Comparison of ENCODE assay signal across 35 cellular contexts in genomic region chr10:31741473-31741872, GRCh38.
"Had no signal": no experiment of that assay in that cellular context is flagged by ENCODE, and none has a peak within 500 bp of the region (broad histone marks: within the 10 kb centered on the region; RNA-seq: fewer than 3 reads in every experiment).

No MANE protein-coding gene starts in this region.

- H3K27me3 Mint-ChIP-seq: activated naive CD8-positive, alpha-beta T cell treated with anti-CD3 and anti-CD28 coated beads for 36 hours; activated T-cell treated with anti-CD3 and anti-CD28 coated beads, Interleukin-2, amount 50 U/mL, for 24 hours; T-helper 17 cell had no signal

- H3K27me3 ChIP-seq: adrenal gland, breast epithelium, cardiac muscle cell, colonic mucosa, foreskin keratinocyte, gastrocnemius medialis, heart left ventricle had no signal

- H3K9me3 Mint-ChIP-seq: endodermal cell; T-helper 2 cell treated with Interferon-gamma antibody and Interleukin-4, amounts not matched to agents 5 μg/mL and 100 μg/mL, for 36 hours had no signal

- H3K4me1 Mint-ChIP-seq: activated B cell treated with CpG ODN at 0.5 μM for 24 hours, endodermal cell had no signal

- H3K4me3 ChIP-seq: adrenal gland, breast epithelium, cardiac muscle cell, colonic mucosa, gastrocnemius medialis, heart left ventricle had no signal

- H3K36me3 Mint-ChIP-seq: activated naive CD8-positive, alpha-beta T cell treated with anti-CD3 and anti-CD28 coated beads for 36 hours had no signal

- H3K36me3 ChIP-seq: adrenal gland, breast epithelium, cardiac muscle cell, colonic mucosa, gastrocnemius medialis, heart left ventricle, WERI-Rb-1 had no signal

- H3K9me3 ChIP-seq: adrenal gland, colonic mucosa, gastrocnemius medialis had no signal

- H3K27ac ChIP-seq: adrenal gland, breast epithelium, cardiac muscle cell, colonic mucosa, foreskin keratinocyte, gastrocnemius medialis, WERI-Rb-1 had no signal

- H3K27ac Mint-ChIP-seq: activated B cell treated with CpG ODN at 0.5 μM for 24 hours; activated naive CD8-positive, alpha-beta T cell treated with anti-CD3 and anti-CD28 coated beads for 36 hours; activated naive CD8-positive, alpha-beta T cell treated with anti-CD3 and anti-CD28 coated beads, Interleukin-2, amount 50 U/mL, for 24 hours; activated T-cell treated with anti-CD3 and anti-CD28 coated beads, Interleukin-2, amount 50 U/mL, for 24 hours; activated T-cell treated with anti-CD3 and anti-CD28 coated beads, Interleukin-2, amount 50 U/mL, for 72 hours; brain; endodermal cell; T-helper 17 cell; T-helper 2 cell treated with Interferon-gamma antibody and Interleukin-4, amounts not matched to agents 5 μg/mL and 100 μg/mL, for 36 hours had no signal

- H3K4me3 Mint-ChIP-seq: activated B cell treated with CpG ODN at 0.5 μM for 24 hours; activated naive CD8-positive, alpha-beta T cell treated with anti-CD3 and anti-CD28 coated beads for 36 hours; activated naive CD8-positive, alpha-beta T cell treated with anti-CD3 and anti-CD28 coated beads, Interleukin-2, amount 50 U/mL, for 24 hours; activated T-cell treated with anti-CD3 and anti-CD28 coated beads, Interleukin-2, amount 50 U/mL, for 24 hours; activated T-cell treated with anti-CD3 and anti-CD28 coated beads, Interleukin-2, amount 50 U/mL, for 72 hours; brain; endodermal cell; T-helper 17 cell; T-helper 2 cell treated with Interferon-gamma antibody and Interleukin-4, amounts not matched to agents 5 μg/mL and 100 μg/mL, for 36 hours had no signal

- ATAC-seq: activated CD4-positive, CD25-positive, alpha-beta regulatory T cell treated with anti-CD3 and anti-CD28 coated beads, Interleukin-2, amount 50 U/mL, for 24 hours; activated naive CD8-positive, alpha-beta T cell treated with anti-CD3 and anti-CD28 coated beads, Interleukin-2, amount 50 U/mL, for 24 hours; activated T-cell treated with anti-CD3 and anti-CD28 coated beads, Interleukin-2, amount 50 U/mL, for 72 hours; esophagus mucosa; foreskin keratinocyte; gastrocnemius medialis; heart left ventricle; T-helper 17 cell had no signal

- DNase-seq: activated B cell treated with CpG ODN at 0.5 μM for 24 hours; activated CD4-positive, alpha-beta T cell treated with anti-CD3 and anti-CD28 coated beads for 48 hours; activated CD4-positive, alpha-beta T cell treated with anti-CD3 and anti-CD28 coated beads, Interleukin-2, amount 50 U/mL, for 1 hour; activated CD4-positive, alpha-beta T cell treated with anti-CD3 and anti-CD28 coated beads, Interleukin-2, amount 50 U/mL, for 48 hours; activated CD8-positive, alpha-beta memory T cell treated with anti-CD3 and anti-CD28 coated beads, Interleukin-2, amount 50 U/mL, for 48 hours; activated effector memory CD4-positive, alpha-beta T cell treated with Interleukin-2 at 50 U/mL for 16 hours; activated gamma-delta T cell treated with Interleukin-2 at 50 U/mL for 16 hours; activated naive CD4-positive, alpha-beta T cell treated with Interleukin-2 at 50 U/mL for 16 hours; activated naive CD8-positive, alpha-beta T cell treated with anti-CD3 and anti-CD28 coated beads for 36 hours; activated naive CD8-positive, alpha-beta T cell treated with anti-CD3 and anti-CD28 coated beads, Interleukin-2, amount 50 U/mL, for 24 hours; activated T-cell treated with anti-CD3 and anti-CD28 coated beads for 4 hours; activated T-cell treated with anti-CD3 and anti-CD28 coated beads, Interleukin-2, amount 50 U/mL, for 24 hours; activated T-cell treated with anti-CD3 and anti-CD28 coated beads, Interleukin-2, amount 50 U/mL, for 72 hours; adrenal gland; amygdala; aorta; central memory CD4-positive, alpha-beta T cell; cerebellar nuclear complex; colonic mucosa; effector memory CD4-positive, alpha-beta T cell; endodermal cell; foreskin keratinocyte; gastrocnemius medialis; glutamatergic neuron; heart left ventricle; T-helper 1 cell; T-helper 17 cell; T1000; WERI-Rb-1 had no signal

- H3K4me1 ChIP-seq: adrenal gland, breast epithelium, colonic mucosa had no signal
